9 cellular contexts compared by ENCODE assay signal in the genomic region with DNA sequence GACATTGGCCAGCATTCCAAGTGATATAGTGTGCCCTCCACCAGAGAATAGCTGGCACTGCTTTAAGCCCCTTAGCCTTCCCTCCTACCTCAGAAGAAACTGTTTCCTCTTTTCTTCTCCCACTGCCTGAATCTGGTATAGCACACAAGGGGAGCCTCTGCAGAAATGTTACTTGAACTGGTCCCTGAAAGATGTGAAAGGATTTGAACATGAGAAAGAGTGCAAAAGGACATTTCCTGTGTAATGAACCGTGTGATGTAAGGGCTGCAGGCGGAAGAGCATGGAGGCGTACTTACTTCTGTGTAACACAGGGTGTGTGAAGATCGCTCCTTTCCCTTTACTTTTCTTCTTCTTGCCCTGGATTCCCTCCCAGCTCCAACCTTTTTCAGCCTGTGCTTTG. TPM values are rescaled to one million over a fixed set of nuclear protein-coding genes. Genes with fewer than 3 reads are reported as not detected.
DNase-seq lines count a peak whose midpoint lies in the region; ATAC-seq and TF ChIP-seq lines count a peak whose summit lies in the region.
"Had no signal": no experiment of that assay in that cellular context is flagged by ENCODE, and none has a peak within 500 bp of the region (broad histone marks: within the 10 kb centered on the region; RNA-seq: fewer than 3 reads in every experiment).

No MANE protein-coding gene starts in this region.

- ATAC-seq in GM19043 (IDR thresholded peaks at IDR 0.05; ENCODE audit: low read depth, unreplicated experiment): peak; percentile 74
- ATAC-seq in right cardiac atrium: peak in 1 of 2 donors; percentile 53
- ATAC-seq in GM19328 (IDR thresholded peaks at IDR 0.05; ENCODE audit: unreplicated experiment): no peak

- H3K9ac ChIP-seq in BLaER1 treated with 17β-estradiol and CSF1 and Interleukin-3, amounts not matched to agents 10 nM and 100 nM: peak overlapping the region in 3 of 11 experiments; percentile 14 to 39 (median 18); a peak in 2 of 22 replicates
- no peak overlapping the region for H3K9ac ChIP-seq in OCI-LY3 (ENCODE audit: low read length)

- H3K79me2 ChIP-seq in OCI-LY3 (ENCODE audit: low read length) (peaks cover 93% of the 10 kb centered on the region), PC-9 (ENCODE audit: low read depth) (peaks cover 100% of the 10 kb centered on the region)

- no peaks in the 10 kb centered on the region for H3K27me3 ChIP-seq in BLaER1 treated with 17β-estradiol and CSF1 and Interleukin-3, amounts not matched to agents 10 nM and 100 nM
- H3K27me3 ChIP-seq in OCI-LY3 (ENCODE audit: low read depth, low read length) (no peaks in the 10 kb centered on the region), right cardiac atrium (ENCODE audit: control insufficient read depth, insufficient read depth) (no peaks in the 10 kb centered on the region), PC-9 (ENCODE audit: insufficient read depth, low read depth) (no peaks in the 10 kb centered on the region)

- peaks cover 0 to 21% (median 4%) of the 10 kb centered on the region in 11 experiments; a peak in 8 of 22 replicates for H3K9me3 ChIP-seq in BLaER1 treated with 17β-estradiol and CSF1 and Interleukin-3, amounts not matched to agents 10 nM and 100 nM (replicated peaks in 1 of 11)
- H3K9me3 ChIP-seq in OCI-LY3 (ENCODE audit: insufficient read depth, low read length): no peaks in the 10 kb centered on the region
- no peaks in the 10 kb centered on the region for H3K9me3 ChIP-seq in right cardiac atrium (ENCODE audit: control insufficient read depth, low read length)
- H3K9me3 ChIP-seq in PC-9 (ENCODE audit: insufficient read depth, low read depth): no peaks in the 10 kb centered on the region

- no TSS peak for BruUV-seq in PC-9 (replicated peaks; lab: Mats Ljungman, UMichigan)

- H3K4me3 ChIP-seq in BLaER1 treated with 17β-estradiol and CSF1 and Interleukin-3, amounts not matched to agents 10 nM and 100 nM: peak overlapping the region in 1 of 10 experiments; percentile 16; a peak in 2 of 20 replicates
- H3K4me3 ChIP-seq in OCI-LY3 (ENCODE audit: low read length) (peak overlapping the region; percentile 13; the same call in 1 of the 2 replicates), right cardiac atrium (ENCODE audit: low read length) (no peak overlapping the region), PC-9 (no peak overlapping the region)

- peaks cover 29 to 98% (median 55%) of the 10 kb centered on the region in 11 experiments for H4K20me1 ChIP-seq in BLaER1 treated with 17β-estradiol and CSF1 and Interleukin-3, amounts not matched to agents 10 nM and 100 nM
- H4K20me1 ChIP-seq in OCI-LY3 (ENCODE audit: insufficient read depth, low read length) (peaks cover 79% of the 10 kb centered on the region), PC-9 (ENCODE audit: insufficient read depth) (peaks cover 3% of the 10 kb centered on the region)

- H3K4me1 ChIP-seq in BLaER1 treated with 17β-estradiol and CSF1 and Interleukin-3, amounts not matched to agents 10 nM and 100 nM: peaks cover 35 to 99% (median 47%) of the 10 kb centered on the region in 10 experiments
- H3K4me1 ChIP-seq in OCI-LY3 (ENCODE audit: low read length): peaks cover 28% of the 10 kb centered on the region
- peaks cover 24% of the 10 kb centered on the region for H3K4me1 ChIP-seq in right cardiac atrium (ENCODE audit: control insufficient read depth, insufficient read depth, low read length)
- H3K4me1 ChIP-seq in PC-9 (replicated peaks; ENCODE audit: insufficient read depth): peaks cover 38% of the 10 kb centered on the region

- H3K4me2 ChIP-seq in BLaER1 treated with 17β-estradiol and CSF1 and Interleukin-3, amounts not matched to agents 10 nM and 100 nM: peak overlapping the region; percentile 39 to 86 (median 58)
- peak overlapping the region; percentile 53 for H3K4me2 ChIP-seq in OCI-LY3 (ENCODE audit: low read length)
- H3K4me2 ChIP-seq in PC-9: no peak overlapping the region

- peaks cover 0 to 22% (median 4%) of the 10 kb centered on the region in 11 experiments; a peak in 5 of 22 replicates for H3K36me3 ChIP-seq in BLaER1 treated with 17β-estradiol and CSF1 and Interleukin-3, amounts not matched to agents 10 nM and 100 nM
- H3K36me3 ChIP-seq in OCI-LY3 (replicated peaks; ENCODE audit: low read depth, low read length) (no peaks in the 10 kb centered on the region), PC-9 (ENCODE audit: low read depth) (peaks cover 3% of the 10 kb centered on the region; the same call in 1 of the 2 replicates)

- no peak for TF ChIP-seq CTCF in OCI-LY3 (IDR thresholded peaks at IDR 0.05; ENCODE audit: low read depth, low read length)
- no peak for TF ChIP-seq CTCF in PC-9 (conservative IDR thresholded peaks at IDR 0.05)

- no peaks in the 10 kb centered on the region for H3K9me2 ChIP-seq in PC-9 (ENCODE audit: insufficient read depth)

- no peaks in the 10 kb centered on the region; the same call in none of the 2 replicates for H3F3A ChIP-seq in PC-9 (ENCODE audit: insufficient read depth, low read depth)

- peak overlapping the region in 4 of 11 experiments; percentile 5 to 29 (median 16); a peak in 3 of 22 replicates for H3K27ac ChIP-seq in BLaER1 treated with 17β-estradiol and CSF1 and Interleukin-3, amounts not matched to agents 10 nM and 100 nM
- H3K27ac ChIP-seq in OCI-LY3 (ENCODE audit: low read length) (no peak overlapping the region), right cardiac atrium (ENCODE audit: low read length) (peak overlapping the region; percentile 45), PC-9 (no peak overlapping the region)

- intact Hi-C loops in right cardiac atrium (cut with DNase I): no loop called here
- intact Hi-C loops in PC-9 (cut with micrococcal nuclease; ENCODE audit: unreplicated experiment): no loop called here

- CTCF ChIA-PET in PC-9 (lab: Charles Lee): no interaction called here

- no peak for DNase-seq in right cardiac atrium
- no peak for DNase-seq in HCEC 1CT
- no peak for DNase-seq in cerebellar cortex (ENCODE audit: low spot score)
- DNase-seq in PC-9: no peak
- DNase-seq: RPMI8226 had no signal

- no peak overlapping the region for H2AFZ ChIP-seq in OCI-LY3 (ENCODE audit: low read depth, low read length)
- no peak overlapping the region for H2AFZ ChIP-seq in PC-9

- POLR2A ChIA-PET in PC-9 (lab: Charles Lee; ENCODE audit: unreplicated experiment): no interaction called here

- 45% methylated on average over 4 of the region's 4 CpGs for WGBS in right cardiac atrium

RNA-seq across cellular contexts. Expression of a gene that starts 8.3 kb away (rescaled TPM):
- total RNA-seq in right cardiac atrium (10 to 100 TPM; 23.1 to 29.8 (median 25.5) TPM), PC-9 (2021) (94.9 and 125 TPM in 2 replicates)
- polyA plus RNA-seq in right cardiac atrium: 31.4 TPM
